ENCODE assay signal across 1 cellular context in the genomic region with DNA sequence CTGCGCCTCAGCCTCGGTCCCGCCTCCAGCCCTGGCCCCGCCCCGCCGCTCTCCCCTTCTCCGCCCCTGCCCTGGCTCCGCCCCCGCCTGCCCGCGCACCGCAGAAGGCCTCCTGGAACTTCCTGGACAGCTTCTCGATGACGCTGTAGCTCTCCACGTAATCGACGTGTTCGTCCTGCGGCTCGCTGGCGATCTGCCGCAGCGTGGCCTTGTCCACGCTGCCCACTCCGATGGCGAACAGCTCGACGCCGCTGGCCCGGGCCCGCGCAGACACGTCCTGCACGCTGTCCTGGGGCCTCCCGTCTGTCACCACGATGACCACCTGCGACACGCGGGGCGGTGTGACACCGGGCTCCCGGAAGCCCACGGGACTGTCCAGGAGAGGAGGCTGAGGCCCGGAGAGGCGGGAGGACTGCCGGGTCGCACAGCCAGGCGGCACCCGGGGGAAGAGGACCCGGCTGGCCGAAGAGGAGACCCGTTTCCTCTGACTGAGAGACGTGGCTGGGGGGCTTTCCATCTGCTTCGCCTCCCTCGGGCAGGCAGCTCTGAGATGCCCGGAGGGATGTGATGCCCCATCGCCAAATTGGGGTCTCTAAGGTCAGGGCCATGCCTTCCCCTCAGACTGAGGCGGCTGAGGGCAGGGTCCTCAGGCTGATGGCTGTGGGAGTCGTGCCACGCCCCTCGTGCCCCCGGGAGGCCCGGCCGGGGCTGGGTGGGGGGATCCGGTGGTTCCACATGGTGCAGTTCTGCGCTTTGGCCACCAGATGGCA.
TF ChIP-seq lines count a peak whose summit lies in the region.

No MANE protein-coding gene starts in this region.

TF ChIP-seq in H1, 55 proteins besides CTCF, POLR2A, EP300 and RAD21:
- no peak for TF ChIP-seq BRCA1 (IDR thresholded peaks at IDR 0.05; ENCODE audit: low read depth, low read length)
- TF ChIP-seq, protein P1, sequence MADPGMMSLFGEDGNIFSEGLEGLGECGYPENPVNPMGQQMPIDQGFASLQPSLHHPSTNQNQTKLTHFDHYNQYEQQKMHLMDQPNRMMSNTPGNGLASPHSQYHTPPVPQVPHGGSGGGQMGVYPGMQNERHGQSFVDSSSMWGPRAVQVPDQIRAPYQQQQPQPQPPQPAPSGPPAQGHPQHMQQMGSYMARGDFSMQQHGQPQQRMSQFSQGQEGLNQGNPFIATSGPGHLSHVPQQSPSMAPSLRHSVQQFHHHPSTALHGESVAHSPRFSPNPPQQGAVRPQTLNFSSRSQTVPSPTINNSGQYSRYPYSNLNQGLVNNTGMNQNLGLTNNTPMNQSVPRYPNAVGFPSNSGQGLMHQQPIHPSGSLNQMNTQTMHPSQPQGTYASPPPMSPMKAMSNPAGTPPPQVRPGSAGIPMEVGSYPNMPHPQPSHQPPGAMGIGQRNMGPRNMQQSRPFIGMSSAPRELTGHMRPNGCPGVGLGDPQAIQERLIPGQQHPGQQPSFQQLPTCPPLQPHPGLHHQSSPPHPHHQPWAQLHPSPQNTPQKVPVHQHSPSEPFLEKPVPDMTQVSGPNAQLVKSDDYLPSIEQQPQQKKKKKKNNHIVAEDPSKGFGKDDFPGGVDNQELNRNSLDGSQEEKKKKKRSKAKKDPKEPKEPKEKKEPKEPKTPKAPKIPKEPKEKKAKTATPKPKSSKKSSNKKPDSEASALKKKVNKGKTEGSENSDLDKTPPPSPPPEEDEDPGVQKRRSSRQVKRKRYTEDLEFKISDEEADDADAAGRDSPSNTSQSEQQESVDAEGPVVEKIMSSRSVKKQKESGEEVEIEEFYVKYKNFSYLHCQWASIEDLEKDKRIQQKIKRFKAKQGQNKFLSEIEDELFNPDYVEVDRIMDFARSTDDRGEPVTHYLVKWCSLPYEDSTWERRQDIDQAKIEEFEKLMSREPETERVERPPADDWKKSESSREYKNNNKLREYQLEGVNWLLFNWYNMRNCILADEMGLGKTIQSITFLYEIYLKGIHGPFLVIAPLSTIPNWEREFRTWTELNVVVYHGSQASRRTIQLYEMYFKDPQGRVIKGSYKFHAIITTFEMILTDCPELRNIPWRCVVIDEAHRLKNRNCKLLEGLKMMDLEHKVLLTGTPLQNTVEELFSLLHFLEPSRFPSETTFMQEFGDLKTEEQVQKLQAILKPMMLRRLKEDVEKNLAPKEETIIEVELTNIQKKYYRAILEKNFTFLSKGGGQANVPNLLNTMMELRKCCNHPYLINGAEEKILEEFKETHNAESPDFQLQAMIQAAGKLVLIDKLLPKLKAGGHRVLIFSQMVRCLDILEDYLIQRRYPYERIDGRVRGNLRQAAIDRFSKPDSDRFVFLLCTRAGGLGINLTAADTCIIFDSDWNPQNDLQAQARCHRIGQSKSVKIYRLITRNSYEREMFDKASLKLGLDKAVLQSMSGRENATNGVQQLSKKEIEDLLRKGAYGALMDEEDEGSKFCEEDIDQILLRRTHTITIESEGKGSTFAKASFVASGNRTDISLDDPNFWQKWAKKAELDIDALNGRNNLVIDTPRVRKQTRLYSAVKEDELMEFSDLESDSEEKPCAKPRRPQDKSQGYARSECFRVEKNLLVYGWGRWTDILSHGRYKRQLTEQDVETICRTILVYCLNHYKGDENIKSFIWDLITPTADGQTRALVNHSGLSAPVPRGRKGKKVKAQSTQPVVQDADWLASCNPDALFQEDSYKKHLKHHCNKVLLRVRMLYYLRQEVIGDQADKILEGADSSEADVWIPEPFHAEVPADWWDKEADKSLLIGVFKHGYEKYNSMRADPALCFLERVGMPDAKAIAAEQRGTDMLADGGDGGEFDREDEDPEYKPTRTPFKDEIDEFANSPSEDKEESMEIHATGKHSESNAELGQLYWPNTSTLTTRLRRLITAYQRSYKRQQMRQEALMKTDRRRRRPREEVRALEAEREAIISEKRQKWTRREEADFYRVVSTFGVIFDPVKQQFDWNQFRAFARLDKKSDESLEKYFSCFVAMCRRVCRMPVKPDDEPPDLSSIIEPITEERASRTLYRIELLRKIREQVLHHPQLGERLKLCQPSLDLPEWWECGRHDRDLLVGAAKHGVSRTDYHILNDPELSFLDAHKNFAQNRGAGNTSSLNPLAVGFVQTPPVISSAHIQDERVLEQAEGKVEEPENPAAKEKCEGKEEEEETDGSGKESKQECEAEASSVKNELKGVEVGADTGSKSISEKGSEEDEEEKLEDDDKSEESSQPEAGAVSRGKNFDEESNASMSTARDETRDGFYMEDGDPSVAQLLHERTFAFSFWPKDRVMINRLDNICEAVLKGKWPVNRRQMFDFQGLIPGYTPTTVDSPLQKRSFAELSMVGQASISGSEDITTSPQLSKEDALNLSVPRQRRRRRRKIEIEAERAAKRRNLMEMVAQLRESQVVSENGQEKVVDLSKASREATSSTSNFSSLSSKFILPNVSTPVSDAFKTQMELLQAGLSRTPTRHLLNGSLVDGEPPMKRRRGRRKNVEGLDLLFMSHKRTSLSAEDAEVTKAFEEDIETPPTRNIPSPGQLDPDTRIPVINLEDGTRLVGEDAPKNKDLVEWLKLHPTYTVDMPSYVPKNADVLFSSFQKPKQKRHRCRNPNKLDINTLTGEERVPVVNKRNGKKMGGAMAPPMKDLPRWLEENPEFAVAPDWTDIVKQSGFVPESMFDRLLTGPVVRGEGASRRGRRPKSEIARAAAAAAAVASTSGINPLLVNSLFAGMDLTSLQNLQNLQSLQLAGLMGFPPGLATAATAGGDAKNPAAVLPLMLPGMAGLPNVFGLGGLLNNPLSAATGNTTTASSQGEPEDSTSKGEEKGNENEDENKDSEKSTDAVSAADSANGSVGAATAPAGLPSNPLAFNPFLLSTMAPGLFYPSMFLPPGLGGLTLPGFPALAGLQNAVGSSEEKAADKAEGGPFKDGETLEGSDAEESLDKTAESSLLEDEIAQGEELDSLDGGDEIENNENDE (IDR thresholded peaks at IDR 0.05; ENCODE audit: insufficient replicate concordance, low read length): no peak
- TF ChIP-seq RFX5 (IDR thresholded peaks at IDR 0.05; ENCODE audit: borderline replicate concordance, low read depth, low read length): no peak
- no peak for TF ChIP-seq SAP30 (IDR thresholded peaks at IDR 0.05; ENCODE audit: insufficient read depth, insufficient replicate concordance, low read length)
- no peak for TF ChIP-seq NANOG (IDR thresholded peaks at IDR 0.05; ENCODE audit: insufficient read depth, low read depth, low read length, poor library complexity, severe bottlenecking)
- TF ChIP-seq MAFK (IDR thresholded peaks at IDR 0.05; ENCODE audit: low read depth, low read length): no peak
- TF ChIP-seq EGR1 (IDR thresholded peaks at IDR 0.05; ENCODE audit: borderline replicate concordance, low read depth, low read length): no peak
- TF ChIP-seq JUN (IDR thresholded peaks at IDR 0.05; ENCODE audit: low read depth, low read length): no peak
- no peak for TF ChIP-seq RNF2 (IDR thresholded peaks at IDR 0.05; ENCODE audit: borderline replicate concordance, low read depth, low read length, missing control alignments, poor library complexity, severe bottlenecking)
- no peak for TF ChIP-seq TBP (IDR thresholded peaks at IDR 0.05; ENCODE audit: low read depth, low read length)
- TF ChIP-seq SP2 (IDR thresholded peaks at IDR 0.05; ENCODE audit: low read length): no peak
- TF ChIP-seq HDAC2 (IDR thresholded peaks at IDR 0.05; ENCODE audit: borderline replicate concordance in 1 of 2, low read depth in 2 of 2, low read length in 2 of 2): peak; percentile 25 to 58; a peak in 1 of 4 replicates
- no peak for TF ChIP-seq PHF8 (conservative IDR thresholded peaks at IDR 0.05; ENCODE audit: low read depth, low read length)
- no peak for TF ChIP-seq TCF12 (IDR thresholded peaks at IDR 0.05; ENCODE audit: low read depth, low read length)
- TF ChIP-seq TAF7 (optimal IDR thresholded peaks at IDR 0.05; ENCODE audit: borderline replicate concordance, low read depth, low read length): no peak
- TF ChIP-seq CREB1 (IDR thresholded peaks at IDR 0.05): peak; percentile 77
- peak; percentile 25; the same call in 1 of the 2 replicates for TF ChIP-seq SP4 (IDR thresholded peaks at IDR 0.05; ENCODE audit: low read length)
- TF ChIP-seq FOSL1 (IDR thresholded peaks at IDR 0.05; ENCODE audit: insufficient read depth, low read depth, low read length): no peak
- no peak for TF ChIP-seq KDM1A (IDR thresholded peaks at IDR 0.05; ENCODE audit: borderline replicate concordance, low read length)
- TF ChIP-seq SIN3A (conservative IDR thresholded peaks at IDR 0.05 in 1 of 2, IDR thresholded peaks at IDR 0.05 in 1 of 2; ENCODE audit: low read depth in 1 of 2, low read length in 2 of 2): 0 out of 4 replicates have a peak, but pooled peaks of 1 of the 2 experiments have one; percentile 1
- TF ChIP-seq BCL11A (IDR thresholded peaks at IDR 0.05; ENCODE audit: low read depth in 2 of 2, low read length in 2 of 2): no peak
- peak; percentile 23; the same call in 1 of the 2 replicates for TF ChIP-seq YY1 (IDR thresholded peaks at IDR 0.05; ENCODE audit: low read depth, low read length)
- TF ChIP-seq TAF1 (IDR thresholded peaks at IDR 0.05; ENCODE audit: low read depth, low read length): no peak
- TF ChIP-seq, protein P2, sequence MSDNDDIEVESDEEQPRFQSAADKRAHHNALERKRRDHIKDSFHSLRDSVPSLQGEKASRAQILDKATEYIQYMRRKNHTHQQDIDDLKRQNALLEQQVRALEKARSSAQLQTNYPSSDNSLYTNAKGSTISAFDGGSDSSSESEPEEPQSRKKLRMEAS (IDR thresholded peaks at IDR 0.05): peak; percentile 72
- TF ChIP-seq JUND (IDR thresholded peaks at IDR 0.05; ENCODE audit: low read length): no peak
- no peak for TF ChIP-seq GABPA (IDR thresholded peaks at IDR 0.05; ENCODE audit: borderline replicate concordance, insufficient read depth, low read length)
- no peak for TF ChIP-seq CBX8 (IDR thresholded peaks at IDR 0.05; ENCODE audit: borderline replicate concordance, low read depth, low read length)
- no peak for TF ChIP-seq EZH2 (IDR thresholded peaks at IDR 0.05; ENCODE audit: low read depth, low read length, severe bottlenecking)
- 0 out of 2 replicates have a peak, but pooled peaks have one; percentile 28 for TF ChIP-seq NRF1 (IDR thresholded peaks at IDR 0.05; ENCODE audit: low read depth, low read length)
- no peak for TF ChIP-seq SRF (IDR thresholded peaks at IDR 0.05; ENCODE audit: low read depth, low read length)
- peak; percentile 71; the same call in 1 of the 2 replicates for TF ChIP-seq KDM5A (IDR thresholded peaks at IDR 0.05; ENCODE audit: low read length)
- TF ChIP-seq, protein P3, sequence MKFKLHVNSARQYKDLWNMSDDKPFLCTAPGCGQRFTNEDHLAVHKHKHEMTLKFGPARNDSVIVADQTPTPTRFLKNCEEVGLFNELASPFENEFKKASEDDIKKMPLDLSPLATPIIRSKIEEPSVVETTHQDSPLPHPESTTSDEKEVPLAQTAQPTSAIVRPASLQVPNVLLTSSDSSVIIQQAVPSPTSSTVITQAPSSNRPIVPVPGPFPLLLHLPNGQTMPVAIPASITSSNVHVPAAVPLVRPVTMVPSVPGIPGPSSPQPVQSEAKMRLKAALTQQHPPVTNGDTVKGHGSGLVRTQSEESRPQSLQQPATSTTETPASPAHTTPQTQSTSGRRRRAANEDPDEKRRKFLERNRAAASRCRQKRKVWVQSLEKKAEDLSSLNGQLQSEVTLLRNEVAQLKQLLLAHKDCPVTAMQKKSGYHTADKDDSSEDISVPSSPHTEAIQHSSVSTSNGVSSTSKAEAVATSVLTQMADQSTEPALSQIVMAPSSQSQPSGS (IDR thresholded peaks at IDR 0.05; ENCODE audit: low read length): no peak
- peak; percentile 56 for TF ChIP-seq ASH2L (IDR thresholded peaks at IDR 0.05; ENCODE audit: low read length)
- no peak for TF ChIP-seq SIX5 (IDR thresholded peaks at IDR 0.05; ENCODE audit: low read depth, low read length)
- TF ChIP-seq RBBP5 (IDR thresholded peaks at IDR 0.05; ENCODE audit: borderline replicate concordance, low read depth, low read length): peak; percentile 39; the same call in 1 of the 2 replicates
- no peak for TF ChIP-seq SUZ12 (IDR thresholded peaks at IDR 0.05; ENCODE audit: low read length)
- TF ChIP-seq, protein P4, sequence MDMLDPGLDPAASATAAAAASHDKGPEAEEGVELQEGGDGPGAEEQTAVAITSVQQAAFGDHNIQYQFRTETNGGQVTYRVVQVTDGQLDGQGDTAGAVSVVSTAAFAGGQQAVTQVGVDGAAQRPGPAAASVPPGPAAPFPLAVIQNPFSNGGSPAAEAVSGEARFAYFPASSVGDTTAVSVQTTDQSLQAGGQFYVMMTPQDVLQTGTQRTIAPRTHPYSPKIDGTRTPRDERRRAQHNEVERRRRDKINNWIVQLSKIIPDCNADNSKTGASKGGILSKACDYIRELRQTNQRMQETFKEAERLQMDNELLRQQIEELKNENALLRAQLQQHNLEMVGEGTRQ (IDR thresholded peaks at IDR 0.05; ENCODE audit: low read length): no peak
- no peak for TF ChIP-seq SP1 (IDR thresholded peaks at IDR 0.05; ENCODE audit: low read depth, low read length)
- no peak for TF ChIP-seq POU5F1 (IDR thresholded peaks at IDR 0.05; ENCODE audit: low read depth, low read length)
- TF ChIP-seq HDAC6 (IDR thresholded peaks at IDR 0.05; ENCODE audit: low read depth, low read length): no peak
- TF ChIP-seq, protein P5, sequence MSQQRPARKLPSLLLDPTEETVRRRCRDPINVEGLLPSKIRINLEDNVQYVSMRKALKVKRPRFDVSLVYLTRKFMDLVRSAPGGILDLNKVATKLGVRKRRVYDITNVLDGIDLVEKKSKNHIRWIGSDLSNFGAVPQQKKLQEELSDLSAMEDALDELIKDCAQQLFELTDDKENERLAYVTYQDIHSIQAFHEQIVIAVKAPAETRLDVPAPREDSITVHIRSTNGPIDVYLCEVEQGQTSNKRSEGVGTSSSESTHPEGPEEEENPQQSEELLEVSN (IDR thresholded peaks at IDR 0.05): peak; percentile 81
- no peak for TF ChIP-seq ZNF274 (IDR thresholded peaks at IDR 0.05; ENCODE audit: borderline replicate concordance, extremely low read depth, low read length)
- TF ChIP-seq BACH1 (IDR thresholded peaks at IDR 0.05; ENCODE audit: low read length): 0 out of 2 replicates have a peak, but pooled peaks have one; percentile 33
- TF ChIP-seq, protein P6, sequence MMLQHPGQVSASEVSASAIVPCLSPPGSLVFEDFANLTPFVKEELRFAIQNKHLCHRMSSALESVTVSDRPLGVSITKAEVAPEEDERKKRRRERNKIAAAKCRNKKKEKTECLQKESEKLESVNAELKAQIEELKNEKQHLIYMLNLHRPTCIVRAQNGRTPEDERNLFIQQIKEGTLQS (IDR thresholded peaks at IDR 0.05; ENCODE audit: insufficient read depth, low read depth, low read length): no peak
- TF ChIP-seq RXRA (IDR thresholded peaks at IDR 0.05; ENCODE audit: insufficient read depth, low read depth, low read length): no peak
- no peak for TF ChIP-seq CTBP2 (IDR thresholded peaks at IDR 0.05; ENCODE audit: borderline replicate concordance, insufficient read depth, insufficient read length, low read length)
- TF ChIP-seq POLR2AphosphoS5 (IDR thresholded peaks at IDR 0.05; ENCODE audit: low read depth, low read length): no peak
- TF ChIP-seq SIRT6 (IDR thresholded peaks at IDR 0.05; ENCODE audit: low read length): no peak
- TF ChIP-seq KDM4A (IDR thresholded peaks at IDR 0.05; ENCODE audit: low read depth, low read length, severe bottlenecking): peak; percentile 75
- no peak for TF ChIP-seq TEAD4 (IDR thresholded peaks at IDR 0.05; ENCODE audit: low read depth, low read length)
- no peak for TF ChIP-seq CBX5 (IDR thresholded peaks at IDR 0.05; ENCODE audit: low read depth, low read length)
- no peak for TF ChIP-seq GTF2F1 (IDR thresholded peaks at IDR 0.05; ENCODE audit: borderline replicate concordance, low read depth, low read length)
- no peak for TF ChIP-seq CHD2 (IDR thresholded peaks at IDR 0.05; ENCODE audit: low read length)
- no peak; the same call in 1 of the 2 replicates for TF ChIP-seq CEBPB (IDR thresholded peaks at IDR 0.05; ENCODE audit: low read depth, low read length)
- no peak for TF ChIP-seq CHD1 (IDR thresholded peaks at IDR 0.05; ENCODE audit: low read depth, low read length)
